Comparison of ENCODE assay signal across 12 cellular contexts in genomic region chr7:29375641-29376562, GRCh38.
DNase-seq lines count a peak whose midpoint lies in the region; ATAC-seq and TF ChIP-seq lines count a peak whose summit lies in the region.
"Had no signal": no experiment of that assay in that cellular context is flagged by ENCODE, and none has a peak within 500 bp of the region (broad histone marks: within the 10 kb centered on the region; RNA-seq: fewer than 3 reads in every experiment).

No MANE protein-coding gene starts in this region.

- H3K27ac ChIP-seq in duodenal mucosa (ENCODE audit: low read depth, low read length) (peak overlapping the region; percentile 60), left lung (no peak overlapping the region)

- no peaks in the 10 kb centered on the region for H3K36me3 ChIP-seq in duodenal mucosa (ENCODE audit: control insufficient read depth in 1 of 2, insufficient read depth in 2 of 2, low read length in 2 of 2)
- no peaks in the 10 kb centered on the region for H3K36me3 ChIP-seq in left lung

- TF ChIP-seq CTCF in left lung (IDR thresholded peaks at IDR 0.05), result no peak

- ATAC-seq in left lung (peak; percentile 14), GM18907 (IDR thresholded peaks at IDR 0.05; ENCODE audit: unreplicated experiment) (no peak)
- ATAC-seq: activated T-cell treated with anti-CD3 and anti-CD28 coated beads, Interleukin-2, amount 50 U/mL, for 72 hours had no signal

- peak overlapping the region; percentile 32 to 36 for H3K4me3 ChIP-seq in duodenal mucosa (ENCODE audit: low read depth in 1 of 2, low read length in 2 of 2)
- no peak overlapping the region for H3K4me3 ChIP-seq in left lung

- DNase-seq in COLO829 (ENCODE audit: low spot score) (peak; percentile 80), HuH-7.5 (ENCODE audit: low spot score) (peak; percentile 19), left lung (no peak), NCI-H128 (lab: John Stamatoyannopoulos, UW; ENCODE audit: unreplicated experiment) (no peak), SHP77 (lab: John Stamatoyannopoulos, UW) (no peak), NK-92 (lab: John Stamatoyannopoulos, UW; ENCODE audit: unreplicated experiment) (no peak)
- DNase-seq: activated T-cell treated with anti-CD3 and anti-CD28 coated beads, Interleukin-2, amount 50 U/mL, for 72 hours; naive B cell; stimulated activated CD4-positive, alpha-beta T cell treated with anti-CD3 and anti-CD28 coated beads, Interleukin-15, amount 100 ng/mL, for 24 hours; stimulated activated naive CD4-positive, alpha-beta T cell treated with Interleukin-2 at 50 U/mL for 16 hours had no signal

- H3K9me3 ChIP-seq in duodenal mucosa (ENCODE audit: control insufficient read depth in 1 of 2, low read length in 2 of 2) (no peaks in the 10 kb centered on the region), left lung (no peaks in the 10 kb centered on the region)

- peak overlapping the region in 1 of 2 donors; percentile 12 for H3K9ac ChIP-seq in duodenal mucosa (ENCODE audit: low read depth in 1 of 2, low read length in 2 of 2)

- H3K27me3 ChIP-seq in duodenal mucosa (ENCODE audit: control insufficient read depth in 1 of 2, insufficient read depth in 2 of 2, low read length in 2 of 2) (no peaks in the 10 kb centered on the region), left lung (no peaks in the 10 kb centered on the region)

- H3K4me1 ChIP-seq in duodenal mucosa (ENCODE audit: control insufficient read depth in 1 of 2, insufficient read depth in 2 of 2, low read length in 2 of 2) (peaks cover 21 to 30% of the 10 kb centered on the region in 2 donors), left lung (no peaks in the 10 kb centered on the region)

- intact Hi-C loops in left lung (cut with DNase I), result no loop called here

Comparison
In these comparisons a context has a peak if more than half of its experiments do, and no peak if none do; other contexts are left out.
1. DNase-seq: peak in COLO829 (single experiment) and HuH-7.5 (single experiment); none in left lung (0 of 2), NCI-H128 (single experiment), SHP77 (0 of 2) and NK-92 (single experiment).
2. H3K4me3 ChIP-seq: peak in duodenal mucosa (2 of 2); none in left lung (0 of 2).